11 cellular contexts compared by ENCODE assay signal in the genomic region with DNA sequence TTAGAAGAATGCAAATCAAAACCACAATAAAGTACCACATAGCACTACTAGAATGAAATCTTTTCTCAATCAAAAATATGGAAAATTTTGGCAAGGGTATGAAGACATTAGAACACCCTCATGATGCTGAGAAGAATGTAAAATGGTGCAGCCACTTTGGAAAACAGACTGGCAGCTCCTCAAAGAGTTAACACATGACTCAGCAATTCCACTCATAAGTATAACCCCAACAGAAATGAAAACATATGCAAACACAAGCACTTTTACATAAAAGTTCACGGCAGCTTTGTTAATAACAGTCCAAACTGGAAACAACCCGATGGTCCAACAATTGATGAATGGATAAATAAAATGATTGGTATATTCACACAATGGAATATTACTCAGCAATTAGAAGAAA.
"Had no signal": no experiment of that assay in that cellular context is flagged by ENCODE, and none has a peak within 500 bp of the region (broad histone marks: within the 10 kb centered on the region; RNA-seq: fewer than 3 reads in every experiment).

No MANE protein-coding gene starts in this region.

- H3K4me1 ChIP-seq: HAP-1 had no signal

- FAIRE-seq: H1, H54 had no signal

- H3K27ac ChIP-seq: GM23248 had no signal

- H2AFZ ChIP-seq: GM23248, GM23338 had no signal

- DNase-seq: GM23248, GOT3, H7, H9, HCEC 1CT, HFFc6 had no signal

- H3K36me3 ChIP-seq: HAP-1 had no signal

- H3K4me3 ChIP-seq: GM23248, GM23338, HAP-1 had no signal

- H3K9ac ChIP-seq: GM23248 had no signal

- ATAC-seq: GM23338, HCT116 had no signal

- H3K4me2 ChIP-seq: GM23338 had no signal

- H3K9me3 ChIP-seq: HAP-1 had no signal
